In genomic region chr7:98251844-98252639, GRCh38 we compare ENCODE assay signal across 1 cellular context.
TF ChIP-seq lines count a peak whose summit lies in the region.

TSS of gene TECPR1 (minus strand) at chr7:98252232. CDS start at chr7:98246146, 6,086 bp downstream.

TF ChIP-seq in WTC11, 78 proteins besides CTCF, POLR2A, EP300 and RAD21 (continued from another document and continues in another):
- peak; percentile 88; the same call in 1 of the 2 replicates for TF ChIP-seq ARID4B (CRISPR knock-in tag; IDR thresholded peaks at IDR 0.05; ENCODE audit: borderline replicate concordance)
- 0 out of 2 replicates have a peak, but pooled peaks have one; percentile 38 for TF ChIP-seq JUN (CRISPR knock-in tag; IDR thresholded peaks at IDR 0.05)
- TF ChIP-seq ZNF317 (CRISPR knock-in tag; IDR thresholded peaks at IDR 0.05; ENCODE audit: borderline replicate concordance, low read depth), result no peak
- TF ChIP-seq MXD4 (CRISPR knock-in tag; IDR thresholded peaks at IDR 0.05; ENCODE audit: borderline replicate concordance), result no peak
- no peak for TF ChIP-seq PREB (CRISPR knock-in tag; IDR thresholded peaks at IDR 0.05; ENCODE audit: borderline replicate concordance)
- no peak for TF ChIP-seq JAZF1 (CRISPR knock-in tag; IDR thresholded peaks at IDR 0.05)
- TF ChIP-seq HMGXB4 (CRISPR knock-in tag; IDR thresholded peaks at IDR 0.05), result peak; percentile 79; the same call in 1 of the 2 replicates
- TF ChIP-seq MYBL2 (CRISPR knock-in tag; IDR thresholded peaks at IDR 0.05), result peak; percentile 75
- no peak for TF ChIP-seq STAT6 (CRISPR knock-in tag; conservative IDR thresholded peaks at IDR 0.05; ENCODE audit: low read depth)
- TF ChIP-seq RORB (CRISPR knock-in tag; IDR thresholded peaks at IDR 0.05), result no peak
- no peak for TF ChIP-seq AFF4 (CRISPR knock-in tag; IDR thresholded peaks at IDR 0.05; ENCODE audit: borderline replicate concordance)
- no peak for TF ChIP-seq ATF2 (CRISPR knock-in tag; IDR thresholded peaks at IDR 0.05; ENCODE audit: borderline replicate concordance, low read depth)
- peak; percentile 98 for TF ChIP-seq NFYB (CRISPR knock-in tag; conservative IDR thresholded peaks at IDR 0.05; ENCODE audit: low read depth)
- no peak for TF ChIP-seq GRHL2 (CRISPR knock-in tag; IDR thresholded peaks at IDR 0.05; ENCODE audit: insufficient replicate concordance, severe bottlenecking)
- no peak for TF ChIP-seq ZNF281 (CRISPR knock-in tag; IDR thresholded peaks at IDR 0.05)
- TF ChIP-seq ESRRA (CRISPR knock-in tag; IDR thresholded peaks at IDR 0.05; ENCODE audit: borderline replicate concordance), result no peak
- no peak for TF ChIP-seq OVOL2 (CRISPR knock-in tag; IDR thresholded peaks at IDR 0.05; ENCODE audit: borderline replicate concordance)
- TF ChIP-seq GABPB1 (CRISPR knock-in tag; IDR thresholded peaks at IDR 0.05), result peak; percentile 73
- TF ChIP-seq ZNF512 (CRISPR knock-in tag; IDR thresholded peaks at IDR 0.05; ENCODE audit: borderline replicate concordance), result no peak
- no peak for TF ChIP-seq TP53 (CRISPR knock-in tag; IDR thresholded peaks at IDR 0.05)
- TF ChIP-seq SP1 (CRISPR knock-in tag; conservative IDR thresholded peaks at IDR 0.05), result peak; percentile 100
- TF ChIP-seq PRDM15 (CRISPR knock-in tag; IDR thresholded peaks at IDR 0.05), result peak; percentile 52; the same call in 1 of the 2 replicates
- no peak for TF ChIP-seq GTF2I (CRISPR knock-in tag; conservative IDR thresholded peaks at IDR 0.05)
- no peak for TF ChIP-seq NR1H2 (CRISPR knock-in tag; IDR thresholded peaks at IDR 0.05)
- 0 out of 2 replicates have a peak, but pooled peaks have one; percentile 9 for TF ChIP-seq E2F5 (CRISPR knock-in tag; IDR thresholded peaks at IDR 0.05)
- no peak for TF ChIP-seq SMAD4 (CRISPR knock-in tag; IDR thresholded peaks at IDR 0.05)
- TF ChIP-seq ATF1 (CRISPR knock-in tag; IDR thresholded peaks at IDR 0.05), result no peak
